ENCODE assay signal across 20 cellular contexts in genomic region chr3:86554346-86554745, GRCh38.
"Had no signal": no experiment of that assay in that cellular context is flagged by ENCODE, and none has a peak within 500 bp of the region (broad histone marks: within the 10 kb centered on the region; RNA-seq: fewer than 3 reads in every experiment).

No MANE protein-coding gene starts in this region.

- H3K27me3 ChIP-seq: suprapubic skin had no signal

- H3K27me3 Mint-ChIP-seq: activated CD4-positive, alpha-beta T cell treated with anti-CD3 and anti-CD28 coated beads, Interleukin-2, amount 10 ng/mL, durations not matched to agents 7 days and 5 days; activated naive CD8-positive, alpha-beta T cell treated with anti-CD3 and anti-CD28 coated beads, Interleukin-2, amount 10 ng/mL, durations not matched to agents 7 days and 5 days; central memory CD8-positive, alpha-beta T cell had no signal

- H3K9me3 Mint-ChIP-seq: activated CD4-positive, alpha-beta T cell treated with anti-CD3 and anti-CD28 coated beads, Interleukin-2, amount 10 ng/mL, durations not matched to agents 7 days and 5 days; activated naive CD8-positive, alpha-beta T cell treated with anti-CD3 and anti-CD28 coated beads, Interleukin-2, amount 10 ng/mL, durations not matched to agents 7 days and 5 days; brain; neural crest cell had no signal

- H3K4me1 ChIP-seq: psoas muscle, suprapubic skin had no signal

- H3K9me3 ChIP-seq: psoas muscle, suprapubic skin had no signal

- H3K27ac Mint-ChIP-seq: activated CD4-positive, alpha-beta T cell treated with anti-CD3 and anti-CD28 coated beads, Interleukin-2, amount 10 ng/mL, durations not matched to agents 7 days and 5 days; activated naive CD8-positive, alpha-beta T cell treated with anti-CD3 and anti-CD28 coated beads, Interleukin-2, amount 10 ng/mL, durations not matched to agents 7 days and 5 days; brain had no signal

- ATAC-seq: left colon; psoas muscle; sciatic nerve; stimulated activated naive CD8-positive, alpha-beta T cell treated with anti-CD3 and anti-CD28 coated beads, Interleukin-15, Interleukin-2, amounts not matched to agents 100 U/mL and 50 U/mL, for 24 hours had no signal

- H3K4me1 Mint-ChIP-seq: activated CD4-positive, alpha-beta T cell treated with anti-CD3 and anti-CD28 coated beads, Interleukin-2, amount 10 ng/mL, durations not matched to agents 7 days and 5 days; activated naive CD8-positive, alpha-beta T cell treated with anti-CD3 and anti-CD28 coated beads, Interleukin-2, amount 10 ng/mL, durations not matched to agents 7 days and 5 days; brain; central memory CD8-positive, alpha-beta T cell; neural crest cell had no signal

- DNase-seq: activated CD4-positive, alpha-beta T cell treated with anti-CD3 and anti-CD28 coated beads, Interleukin-2, amount 10 ng/mL, durations not matched to agents 7 days and 5 days; activated CD8-positive, alpha-beta memory T cell treated with anti-CD3 and anti-CD28 coated beads for 24 hours; activated naive CD4-positive, alpha-beta T cell; activated naive CD8-positive, alpha-beta T cell treated with anti-CD3 and anti-CD28 coated beads, Interleukin-2, amount 10 ng/mL, durations not matched to agents 7 days and 5 days; activated T-cell treated with anti-CD3 and anti-CD28 coated beads for 4 hours; foreskin fibroblast; left colon; psoas muscle; stimulated activated naive CD8-positive, alpha-beta T cell treated with anti-CD3 and anti-CD28 coated beads, Interleukin-15, Interleukin-2, amounts not matched to agents 100 U/mL and 50 U/mL, for 24 hours; T-helper 2 cell; trophoblast cell had no signal

- H3K4me3 ChIP-seq: coronary artery, lung, psoas muscle, suprapubic skin had no signal

- H3K36me3 Mint-ChIP-seq: activated naive CD8-positive, alpha-beta T cell treated with anti-CD3 and anti-CD28 coated beads, Interleukin-2, amount 10 ng/mL, durations not matched to agents 7 days and 5 days; brain had no signal

- H3K4me3 Mint-ChIP-seq: activated CD4-positive, alpha-beta T cell treated with anti-CD3 and anti-CD28 coated beads, Interleukin-2, amount 10 ng/mL, durations not matched to agents 7 days and 5 days; activated naive CD8-positive, alpha-beta T cell treated with anti-CD3 and anti-CD28 coated beads, Interleukin-2, amount 10 ng/mL, durations not matched to agents 7 days and 5 days; brain; central memory CD8-positive, alpha-beta T cell; neural crest cell had no signal

- H3K36me3 ChIP-seq: suprapubic skin had no signal

- H3K27ac ChIP-seq: coronary artery, psoas muscle, suprapubic skin had no signal

- FAIRE-seq: endothelial cell of umbilical vein, TTC549 had no signal
